Comparison of ENCODE assay signal across 8 cellular contexts in genomic region chr7:2242541-2243482, GRCh38. TPM values are rescaled to one million over a fixed set of nuclear protein-coding genes. Genes with fewer than 3 reads are reported as not detected.
DNase-seq lines count a peak whose midpoint lies in the region; ATAC-seq and TF ChIP-seq lines count a peak whose summit lies in the region.

No MANE protein-coding gene starts in this region.

- peak overlapping the region; percentile 88 to 95 for H3K4me3 ChIP-seq in Panc1 (ENCODE audit: low read depth in 2 of 2, low read length in 2 of 2)
- peak overlapping the region; percentile 29 to 96 for H3K4me3 ChIP-seq in aorta (ENCODE audit: low read length in 2 of 2)

- intact Hi-C loops in Panc1 (cut with micrococcal nuclease; ENCODE audit: unreplicated experiment), result no loop called here
- intact Hi-C loops in MCF 10A (cut with micrococcal nuclease), result no loop called here
- intact Hi-C loops in aorta (cut with DNase I), result loop anchor here (10.0 kb wide), 2 partner anchors 102 to 668 kb away; partner anchors contain the start of gene PSMG3 (in 1 of the 2)

- H3K36me3 ChIP-seq in Panc1 (ENCODE audit: control insufficient read depth, insufficient read depth, low read length) (peaks cover 11% of the 10 kb centered on the region), aorta (ENCODE audit: control insufficient read depth in 1 of 2, insufficient read depth in 2 of 2, low read length in 1 of 2) (no peaks in the 10 kb centered on the region)

- in situ Hi-C loops in Panc1 (cut with HindIII; ENCODE audit: low pct_unique_long_range_greater_than_20kb, low sequenced_read_pairs), result no loop called here

- DNase-seq in Daoy (ENCODE audit: low read depth) (peak; percentile 59), HCEC 1CT (peak; percentile 28), Panc1 (ENCODE audit: low read depth, low spot score) (no peak), MCF 10A (ENCODE audit: unreplicated experiment) (no peak), memory B cell (ENCODE audit: low spot score in 2 of 2) (peak in 1 of 2 donors; percentile 23), aorta (no peak), GM19238 (ENCODE audit: insufficient read length, low spot score) (no peak)

- no peaks in the 10 kb centered on the region for H3K9me3 ChIP-seq in Panc1 (ENCODE audit: control insufficient read depth, insufficient read depth, low read depth, low read length)
- no peaks in the 10 kb centered on the region for H3K9me3 ChIP-seq in aorta (ENCODE audit: control insufficient read depth, low read length)

- no peaks in the 10 kb centered on the region for H3K9me3 Mint-ChIP-seq in MCF 10A (ENCODE audit: unreplicated experiment)
- H3K9me3 Mint-ChIP-seq in memory B cell, result no peaks in the 10 kb centered on the region

- peaks cover 16% of the 10 kb centered on the region for H3K4me1 ChIP-seq in Panc1 (ENCODE audit: control insufficient read depth, insufficient read depth, low read length)
- peaks cover 0 to 4% of the 10 kb centered on the region in 2 donors for H3K4me1 ChIP-seq in aorta (ENCODE audit: control insufficient read depth in 1 of 2, insufficient read depth in 2 of 2, low read length in 2 of 2)

- CTCF ChIA-PET in Panc1 (lab: Charles Lee) (interaction anchor here (0.7 kb wide), 1 partner anchor 82 kb away, joined by 3 read pairs; no protein-coding TSS in a partner anchor), MCF 10A (lab: Yijun Ruan, JAX) (interaction anchor here (0.6 to 0.7 kb wide), 3 partner anchors 10 to 201 kb away, joined by 3 read pairs; no protein-coding TSS in a partner anchor)

- POLR2A ChIA-PET in Panc1 (lab: Charles Lee) (interaction anchor here (0.7 kb wide), 2 partner anchors 49 to 709 kb away, joined by 3 to 4 read pairs; no protein-coding TSS in a partner anchor), MCF 10A (lab: Yijun Ruan, JAX) (interaction anchor here (0.6 to 2.5 kb wide), 9 partner anchors 10 to 1424 kb away, joined by 3 to 25 read pairs (median 3); partner anchors contain the start of genes MAD1L1 and SNX8)

- TF ChIP-seq CTCF in Panc1 (IDR thresholded peaks at IDR 0.05) (no peak), MCF 10A (IDR thresholded peaks at IDR 0.05; ENCODE audit: unreplicated experiment) (no peak)

- WGBS in aorta, 2 donors, result 3 to 14% methylated on average over 21 of the region's 21 CpGs

- H3K36me3 Mint-ChIP-seq in MCF 10A (ENCODE audit: insufficient read depth, unreplicated experiment) (peaks cover 18% of the 10 kb centered on the region), memory B cell (peaks cover 3% of the 10 kb centered on the region)

- peak; percentile 58 for ATAC-seq in Panc1
- peak; percentile 60 for ATAC-seq in memory B cell (ENCODE audit: low read depth)
- peak; percentile 42 for ATAC-seq in aorta (ENCODE audit: low FRiP score)
- ATAC-seq in HG03442 (IDR thresholded peaks at IDR 0.05; ENCODE audit: unreplicated experiment), result no peak

- H3K27me3 Mint-ChIP-seq in MCF 10A (ENCODE audit: insufficient read depth, unreplicated experiment), result no peaks in the 10 kb centered on the region
- no peaks in the 10 kb centered on the region for H3K27me3 Mint-ChIP-seq in memory B cell

- H3K27ac Mint-ChIP-seq in MCF 10A (ENCODE audit: low read depth, unreplicated experiment), result peak overlapping the region; percentile 89
- H3K27ac Mint-ChIP-seq in memory B cell, result peak overlapping the region; percentile 97

- BruUV-seq in Panc1 (replicated peaks; lab: Mats Ljungman, UMichigan) (TSS peak; percentile 92), MCF 10A (replicated peaks; lab: Mats Ljungman, UMichigan) (no TSS peak)

- H3K4me3 Mint-ChIP-seq in MCF 10A (ENCODE audit: unreplicated experiment) (peak overlapping the region; percentile 94), memory B cell (peak overlapping the region; percentile 91)

- H3K27me3 ChIP-seq in Panc1 (ENCODE audit: control insufficient read depth, insufficient read depth, low read length), result no peaks in the 10 kb centered on the region
- H3K27me3 ChIP-seq in aorta (ENCODE audit: control insufficient read depth in 1 of 2, insufficient read depth in 2 of 2, low read length in 1 of 2), result no peaks in the 10 kb centered on the region

- H3K27ac ChIP-seq in Panc1 (ENCODE audit: low read length) (peak overlapping the region; percentile 94), aorta (ENCODE audit: low read depth in 1 of 2, low read length in 2 of 2) (no peak overlapping the region)

- H3K4me1 Mint-ChIP-seq in MCF 10A (ENCODE audit: insufficient read depth, unreplicated experiment) (no peaks in the 10 kb centered on the region), memory B cell (peaks cover 18% of the 10 kb centered on the region)

RNA-seq across cellular contexts. Expression of gene NUDT1, which starts 0.8 kb away (rescaled TPM):
- 108 and 129 TPM in 2 replicates for total RNA-seq in Daoy (2014; rRNA removed; shearing (Covaris generic))
- total RNA-seq in Panc1 (2021; ENCODE audit: unreplicated experiment) (92.6 TPM), MCF 10A (2022) (20.3 and 27.2 TPM in 2 replicates), aorta (10 to 100 TPM; 11.1 to 11.9 TPM)
- 114 TPM for polyA plus RNA-seq in Panc1 (2012; ENCODE audit: insufficient read length)
- 10 to 100 TPM; 21.0 to 30.8 TPM for polyA plus RNA-seq in aorta

RNA-seq across cellular contexts. Expression of gene MRM2, which starts 0.8 kb away (rescaled TPM):
- total RNA-seq in Daoy (2014; rRNA removed; shearing (Covaris generic)), result 51.7 and 58.2 TPM in 2 replicates
- 49.9 TPM for total RNA-seq in Panc1 (2021; ENCODE audit: unreplicated experiment)
- 43.1 TPM for polyA plus RNA-seq in Panc1 (2012; ENCODE audit: insufficient read length)
- total RNA-seq in MCF 10A (2022), result 26.9 and 32.1 TPM in 2 replicates
- 10 to 100 TPM; 11.5 to 14.9 TPM for total RNA-seq in aorta
- polyA plus RNA-seq in aorta, result 10 to 100 TPM; 14.4 to 19.8 TPM

RNA-seq across cellular contexts. Expression of gene MAD1L1, which starts 10.1 kb away (rescaled TPM):
- total RNA-seq in Daoy (2014; rRNA removed; shearing (Covaris generic)), result 103 and 133 TPM in 2 replicates
- 70.8 TPM for total RNA-seq in Panc1 (2021; ENCODE audit: unreplicated experiment)
- 68.1 TPM for polyA plus RNA-seq in Panc1 (2012; ENCODE audit: insufficient read length)
- 25.2 and 32.0 TPM in 2 replicates for total RNA-seq in MCF 10A (2022)
- 10 to 100 TPM; 20.3 to 35.8 TPM for total RNA-seq in aorta
- polyA plus RNA-seq in aorta, result 10 to 100 TPM; 14.8 to 20.1 TPM

Comparison
In these comparisons a context has a peak if more than half of its experiments do, and no peak if none do; other contexts are left out.
1. DNase-seq: peak in Daoy (single experiment) and HCEC 1CT (single experiment); none in Panc1 (single experiment), MCF 10A (single experiment), aorta (0 of 2) and GM19238 (single experiment).
2. intact Hi-C loops: an anchor here in aorta (10.0 kb wide); none called in Panc1 and MCF 10A.